In the genomic region with DNA sequence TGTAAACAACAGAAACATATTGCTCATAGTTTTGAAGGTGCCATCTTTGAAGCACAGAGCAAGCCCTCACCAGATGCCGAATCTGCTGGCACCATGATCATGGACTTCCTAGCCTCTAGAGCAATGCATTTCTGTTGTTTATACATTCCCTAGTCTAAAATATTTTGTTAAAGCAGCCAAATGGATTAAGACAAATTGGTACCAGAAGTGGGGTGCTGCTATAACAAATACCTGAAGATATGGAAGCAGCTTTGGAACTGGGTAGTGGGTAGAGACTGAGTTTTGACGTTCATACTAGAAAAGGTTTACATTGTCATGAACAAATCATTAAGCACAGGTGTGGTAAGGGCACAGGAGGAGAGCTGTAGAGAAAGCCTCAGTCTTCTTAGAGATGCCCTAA, we compare ENCODE assay signal across 33 cellular contexts. TPM values are rescaled to one million over a fixed set of nuclear protein-coding genes. Genes with fewer than 3 reads are reported as not detected.
"Had no signal": no experiment of that assay in that cellular context is flagged by ENCODE, and none has a peak within 500 bp of the region (broad histone marks: within the 10 kb centered on the region; RNA-seq: fewer than 3 reads in every experiment).

No MANE protein-coding gene starts in this region.

- ATAC-seq: activated naive CD8-positive, alpha-beta T cell treated with anti-CD3 and anti-CD28 coated beads, Interleukin-2, amount 50 U/mL, for 24 hours; activated T-cell treated with anti-CD3 and anti-CD28 coated beads, Interleukin-2, amount 50 U/mL, for 72 hours; body of pancreas; effector memory CD8-positive, alpha-beta T cell; foreskin keratinocyte; gastrocnemius medialis; heart left ventricle; WTC11 had no signal

- H3K36me3 ChIP-seq: adrenal gland, gastrocnemius medialis had no signal

- H3K4me1 ChIP-seq: body of pancreas, foreskin keratinocyte had no signal

- H3K4me3 ChIP-seq: adrenal gland, body of pancreas, esophagus muscularis mucosa, gastrocnemius medialis, heart left ventricle had no signal

- H3K27ac ChIP-seq: adrenal gland, body of pancreas, esophagus muscularis mucosa, foreskin keratinocyte, gastrocnemius medialis, heart left ventricle, VCaP had no signal

- H3K27ac Mint-ChIP-seq: activated CD4-positive, alpha-beta memory T cell treated with anti-CD3 and anti-CD28 coated beads, Interleukin-2, amount 10 ng/mL, durations not matched to agents 7 days and 5 days; activated CD4-positive, alpha-beta T cell treated with anti-CD3 and anti-CD28 coated beads, Interleukin-2, amount 10 ng/mL, durations not matched to agents 7 days and 5 days; activated naive CD4-positive, alpha-beta T cell treated with anti-CD3 and anti-CD28 coated beads, Interleukin-2, amount 10 ng/mL, durations not matched to agents 7 days and 5 days; activated naive CD8-positive, alpha-beta T cell treated with anti-CD3 and anti-CD28 coated beads for 36 hours; activated naive CD8-positive, alpha-beta T cell treated with anti-CD3 and anti-CD28 coated beads, Interleukin-2, amount 50 U/mL, for 24 hours; activated T-cell treated with anti-CD3 and anti-CD28 coated beads, Interleukin-2, amount 50 U/mL, for 24 hours; activated T-cell treated with anti-CD3 and anti-CD28 coated beads, Interleukin-2, amount 50 U/mL, for 72 hours; effector memory CD8-positive, alpha-beta T cell; WTC11 had no signal

- H3K27me3 ChIP-seq: adrenal gland, body of pancreas, esophagus muscularis mucosa, foreskin keratinocyte, gastrocnemius medialis, heart left ventricle had no signal

- DNase-seq: activated CD4-positive, alpha-beta memory T cell treated with anti-CD3 and anti-CD28 coated beads, Interleukin-2, amount 10 ng/mL, durations not matched to agents 7 days and 5 days; activated CD4-positive, alpha-beta T cell treated with anti-CD3 and anti-CD28 coated beads for 1 hour; activated CD4-positive, alpha-beta T cell treated with anti-CD3 and anti-CD28 coated beads for 4 hours; activated CD4-positive, alpha-beta T cell treated with anti-CD3 and anti-CD28 coated beads, Interleukin-2, amount 10 ng/mL, durations not matched to agents 7 days and 5 days; activated CD4-positive, alpha-beta T cell treated with anti-CD3 and anti-CD28 coated beads, Interleukin-2, amount 50 U/mL, for 4 hours; activated CD8-positive, alpha-beta memory T cell treated with anti-CD3 and anti-CD28 coated beads, Interleukin-2, amount 50 U/mL, for 48 hours; activated gamma-delta T cell; activated naive CD4-positive, alpha-beta T cell; activated naive CD4-positive, alpha-beta T cell treated with anti-CD3 and anti-CD28 coated beads, Interleukin-2, amount 10 ng/mL, durations not matched to agents 7 days and 5 days; activated naive CD8-positive, alpha-beta T cell treated with anti-CD3 and anti-CD28 coated beads for 36 hours; activated naive CD8-positive, alpha-beta T cell treated with anti-CD3 and anti-CD28 coated beads, Interleukin-2, amount 50 U/mL, for 24 hours; activated T-cell treated with anti-CD3 and anti-CD28 coated beads for 4 hours; activated T-cell treated with anti-CD3 and anti-CD28 coated beads, Interleukin-2, amount 50 U/mL, for 24 hours; activated T-cell treated with anti-CD3 and anti-CD28 coated beads, Interleukin-2, amount 50 U/mL, for 72 hours; adrenal gland; amygdala; aorta; body of pancreas; caudate nucleus; cortex of kidney; dermis blood vessel endothelial cell; effector CD4-positive, alpha-beta T cell; effector memory CD8-positive, alpha-beta T cell; foreskin keratinocyte; gastrocnemius medialis; glutamatergic neuron; heart left ventricle; T-helper 2 cell had no signal

- H3K4me3 Mint-ChIP-seq: activated CD4-positive, alpha-beta memory T cell treated with anti-CD3 and anti-CD28 coated beads, Interleukin-2, amount 10 ng/mL, durations not matched to agents 7 days and 5 days; activated CD4-positive, alpha-beta T cell treated with anti-CD3 and anti-CD28 coated beads, Interleukin-2, amount 10 ng/mL, durations not matched to agents 7 days and 5 days; activated naive CD4-positive, alpha-beta T cell treated with anti-CD3 and anti-CD28 coated beads, Interleukin-2, amount 10 ng/mL, durations not matched to agents 7 days and 5 days; activated naive CD8-positive, alpha-beta T cell treated with anti-CD3 and anti-CD28 coated beads for 36 hours; activated naive CD8-positive, alpha-beta T cell treated with anti-CD3 and anti-CD28 coated beads, Interleukin-2, amount 50 U/mL, for 24 hours; activated T-cell treated with anti-CD3 and anti-CD28 coated beads, Interleukin-2, amount 50 U/mL, for 24 hours; activated T-cell treated with anti-CD3 and anti-CD28 coated beads, Interleukin-2, amount 50 U/mL, for 72 hours; effector memory CD8-positive, alpha-beta T cell; WTC11 had no signal

- H3K9me3 ChIP-seq: adrenal gland, body of pancreas, gastrocnemius medialis had no signal

- H3K27me3 Mint-ChIP-seq: activated CD4-positive, alpha-beta memory T cell treated with anti-CD3 and anti-CD28 coated beads, Interleukin-2, amount 10 ng/mL, durations not matched to agents 7 days and 5 days; activated CD4-positive, alpha-beta T cell treated with anti-CD3 and anti-CD28 coated beads, Interleukin-2, amount 10 ng/mL, durations not matched to agents 7 days and 5 days; activated naive CD4-positive, alpha-beta T cell treated with anti-CD3 and anti-CD28 coated beads, Interleukin-2, amount 10 ng/mL, durations not matched to agents 7 days and 5 days; activated naive CD8-positive, alpha-beta T cell treated with anti-CD3 and anti-CD28 coated beads for 36 hours; activated naive CD8-positive, alpha-beta T cell treated with anti-CD3 and anti-CD28 coated beads, Interleukin-2, amount 50 U/mL, for 24 hours; activated T-cell treated with anti-CD3 and anti-CD28 coated beads, Interleukin-2, amount 50 U/mL, for 24 hours; effector memory CD8-positive, alpha-beta T cell had no signal

RNA-seq across cellular contexts. Expression of a gene that starts 28.5 kb away (rescaled TPM):
- total RNA-seq: activated CD4-positive, alpha-beta memory T cell treated with anti-CD3 and anti-CD28 coated beads, Interleukin-2, amount 10 ng/mL, durations not matched to agents 7 days and 5 days; activated CD4-positive, alpha-beta T cell treated with anti-CD3 and anti-CD28 coated beads, Interleukin-2, amount 10 ng/mL, durations not matched to agents 7 days and 5 days; activated naive CD8-positive, alpha-beta T cell treated with anti-CD3 and anti-CD28 coated beads for 36 hours; activated T-cell treated with anti-CD3 and anti-CD28 coated beads, Interleukin-2, amount 50 U/mL, for 72 hours; T-helper 1 cell treated with Interleukin-12 subunit alpha and Interleukin-12 subunit beta and Interleukin-4 antibody, amounts not matched to agents 30 ng/mL and 1 ng/mL, for 36 hours had no signal

RNA-seq across cellular contexts. Expression of a gene that starts 29.6 kb away (rescaled TPM):
- total RNA-seq: chondrocyte, dermis blood vessel endothelial cell had no signal
